Comparison of ENCODE assay signal across 16 cellular contexts in the genomic region with DNA sequence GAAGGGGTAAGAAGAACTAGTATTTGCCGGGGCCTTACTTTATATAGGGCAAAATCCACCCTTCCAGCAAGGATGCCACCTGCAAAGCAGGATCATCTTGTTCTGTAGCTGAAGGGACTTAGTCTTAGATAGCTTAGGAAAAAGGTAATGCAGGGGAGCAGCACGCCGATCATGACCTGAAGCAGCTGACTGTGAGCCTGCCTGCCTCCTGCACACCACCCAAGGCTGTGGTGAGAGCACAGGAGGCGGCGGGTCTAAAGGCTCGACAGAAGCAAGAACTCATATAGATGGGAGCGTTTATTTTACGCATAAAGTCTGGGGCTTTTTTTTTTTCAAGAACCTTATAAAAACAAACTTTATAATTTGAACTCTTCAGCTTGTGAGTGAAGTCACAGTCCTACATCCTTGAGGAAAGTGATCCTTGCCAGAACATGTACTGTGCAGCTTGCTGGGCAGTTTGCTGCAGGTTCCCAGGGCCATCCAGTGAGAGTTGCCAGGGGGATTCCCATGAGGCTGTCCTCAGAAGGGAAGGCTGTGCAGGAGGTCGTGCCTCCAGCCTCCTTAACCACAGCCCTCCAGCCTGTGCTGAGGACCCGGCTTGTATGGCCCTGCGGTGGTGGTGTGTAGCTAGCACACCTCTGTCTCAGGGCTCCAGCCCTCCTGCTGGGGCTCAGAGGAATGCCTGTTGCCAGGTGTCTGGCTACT.
DNase-seq lines count a peak whose midpoint lies in the region; ATAC-seq and TF ChIP-seq lines count a peak whose summit lies in the region.
"Had no signal": no experiment of that assay in that cellular context is flagged by ENCODE, and none has a peak within 500 bp of the region (broad histone marks: within the 10 kb centered on the region; RNA-seq: fewer than 3 reads in every experiment).

No MANE protein-coding gene starts in this region.

- no peak for TF ChIP-seq EP300 in SK-N-SH (IDR thresholded peaks at IDR 0.05; ENCODE audit: borderline replicate concordance in 1 of 2, low read depth in 1 of 2, low read length in 1 of 2)

- no peak overlapping the region for H2AFZ ChIP-seq in SK-N-SH (ENCODE audit: low read depth)

- no peaks in the 10 kb centered on the region for H4K20me1 ChIP-seq in SK-N-SH (ENCODE audit: insufficient read depth)

- H3K4me1 ChIP-seq in CD4-positive, CD25-positive, alpha-beta regulatory T cell (ENCODE audit: control insufficient read depth, insufficient read depth, low read length, poor library complexity, severe bottlenecking): no peaks in the 10 kb centered on the region
- H3K4me1 ChIP-seq in SK-N-SH (ENCODE audit: control insufficient read depth in 1 of 2, insufficient read depth in 2 of 2, low read depth in 1 of 2, low read length in 1 of 2) (peaks cover 43 to 86% of the 10 kb centered on the region in 2 experiments), prostate gland (replicated peaks) (peaks cover 22% of the 10 kb centered on the region)

- no peak overlapping the region for H3K4me3 ChIP-seq in CD4-positive, CD25-positive, alpha-beta regulatory T cell (ENCODE audit: low read depth, low read length)
- H3K4me3 ChIP-seq in SK-N-SH (ENCODE audit: low read depth in 2 of 2, low read length in 1 of 2) (no peak overlapping the region), fibroblast of mammary gland (ENCODE audit: control insufficient read depth, low read depth, low read length) (no peak overlapping the region), prostate gland (no peak overlapping the region)
- H3K4me3 ChIP-seq: left lung had no signal

- H3K9ac ChIP-seq in SK-N-SH: peak overlapping the region; percentile 69; the same call in 1 of the 2 replicates

- 88% methylated on average over 11 of the region's 11 CpGs for WGBS in SK-N-SH (ENCODE audit: low lambda C conversion rate)
- WGBS in prostate gland: 77% methylated on average over 11 of the region's 11 CpGs

- DNase-seq in CD4-positive, CD25-positive, alpha-beta regulatory T cell: no peak
- DNase-seq in SK-N-SH (no peak), fibroblast of mammary gland (ENCODE audit: low read depth) (peak; percentile 78), prostate gland (ENCODE audit: low spot score) (no peak), T-helper 1 cell (no peak), NOMO-1 treated with dmso at 0.1 percent for 144 hours (lab: John Stamatoyannopoulos, UW; ENCODE audit: unreplicated experiment) (no peak)
- DNase-seq in activated effector memory CD4-positive, alpha-beta T cell treated with Interleukin-2 at 50 U/mL for 16 hours: no peak
- DNase-seq in activated CD8-positive, alpha-beta memory T cell treated with anti-CD3 and anti-CD28 coated beads, Interleukin-2, amount 50 U/mL, for 4 hours: no peak
- DNase-seq: activated CD4-positive, alpha-beta T cell treated with anti-CD3 and anti-CD28 coated beads for 48 hours; activated effector memory CD4-positive, alpha-beta T cell treated with anti-CD3 and anti-CD28 coated beads, Interleukin-2, amount 50 U/mL, for 16 hours; BE2C; left lung; NCI-H1048; NCI-H345; stimulated activated CD4-positive, alpha-beta T cell treated with anti-CD3 and anti-CD28 coated beads, Interleukin-4, amount 100 ng/mL, for 4 hours; stimulated activated naive CD4-positive, alpha-beta T cell treated with Interleukin-2 at 50 U/mL for 16 hours had no signal

- TF ChIP-seq POLR2A in prostate gland (IDR thresholded peaks at IDR 0.05): no peak

- H3K27me3 Mint-ChIP-seq in CD4-positive, CD25-positive, alpha-beta regulatory T cell: no peaks in the 10 kb centered on the region

- no peaks in the 10 kb centered on the region for H3K27me3 ChIP-seq in CD4-positive, CD25-positive, alpha-beta regulatory T cell (ENCODE audit: control insufficient read depth, insufficient read depth, low read length)
- H3K27me3 ChIP-seq in SK-N-SH (ENCODE audit: insufficient read depth) (no peaks in the 10 kb centered on the region), prostate gland (replicated peaks; ENCODE audit: insufficient read depth) (no peaks in the 10 kb centered on the region)
- H3K27me3 ChIP-seq: BE2C, left lung had no signal

- no peaks in the 10 kb centered on the region for H3K9me2 ChIP-seq in SK-N-SH

- H3K27ac ChIP-seq in CD4-positive, CD25-positive, alpha-beta regulatory T cell (ENCODE audit: insufficient read depth, low read length, poor library complexity, severe bottlenecking): no peak overlapping the region
- H3K27ac ChIP-seq in SK-N-SH (ENCODE audit: low read depth in 2 of 2, low read length in 1 of 2) (peak overlapping the region; percentile 99), prostate gland (peak overlapping the region; percentile 34 to 55)

- peaks cover 9% of the 10 kb centered on the region for H3K36me3 Mint-ChIP-seq in CD4-positive, CD25-positive, alpha-beta regulatory T cell

- no peaks in the 10 kb centered on the region for H3K9me3 Mint-ChIP-seq in CD4-positive, CD25-positive, alpha-beta regulatory T cell

- no peak for TF ChIP-seq RAD21 in SK-N-SH (IDR thresholded peaks at IDR 0.05; ENCODE audit: low read length)

- intact Hi-C loops in prostate gland (cut with DNase I): no loop called here

- peaks cover 0 to 36% (median 20%) of the 10 kb centered on the region in 4 donors for H3K4me1 Mint-ChIP-seq in CD4-positive, CD25-positive, alpha-beta regulatory T cell

- POLR2A ChIA-PET in SK-N-SH (lab: Yijun Ruan, JAX): interaction anchor here (1.6 to 2.0 kb wide), 2 partner anchors 16 to 89 kb away, joined by 5 to 13 read pairs; no protein-coding TSS in a partner anchor

- TF ChIP-seq CTCF in SK-N-SH (IDR thresholded peaks at IDR 0.05) (no peak), fibroblast of mammary gland (conservative IDR thresholded peaks at IDR 0.05; ENCODE audit: control insufficient read depth, insufficient read depth, low read depth, low read length) (no peak), prostate gland (IDR thresholded peaks at IDR 0.05) (no peak)

- CTCF ChIA-PET in SK-N-SH (lab: Yijun Ruan, JAX): interaction anchor here (1.5 to 17.6 kb wide), 6 partner anchors 9 to 143 kb away, joined by 4 to 437 read pairs (median 24); a partner anchor contains a TSS

- H3K79me2 ChIP-seq in SK-N-SH (ENCODE audit: insufficient read depth): no peaks in the 10 kb centered on the region

- peak overlapping the region in 2 of 3 donors; percentile 25 to 84 for H3K27ac Mint-ChIP-seq in CD4-positive, CD25-positive, alpha-beta regulatory T cell

- H3K9me3 ChIP-seq in CD4-positive, CD25-positive, alpha-beta regulatory T cell (ENCODE audit: control insufficient read depth in 2 of 2, low read length in 2 of 2): no peaks in the 10 kb centered on the region
- no peaks in the 10 kb centered on the region for H3K9me3 ChIP-seq in SK-N-SH
- no peaks in the 10 kb centered on the region for H3K9me3 ChIP-seq in prostate gland
- H3K9me3 ChIP-seq: BE2C, left lung had no signal

- H3K4me2 ChIP-seq in SK-N-SH: 0 out of 2 replicates have a peak overlapping the region, but pooled peaks have one; percentile 58

- ATAC-seq in CD4-positive, CD25-positive, alpha-beta regulatory T cell (ENCODE audit: low read depth in 2 of 2): no peak

- no peak overlapping the region for H3K4me3 Mint-ChIP-seq in CD4-positive, CD25-positive, alpha-beta regulatory T cell

- peaks cover 3% of the 10 kb centered on the region for H3K36me3 ChIP-seq in CD4-positive, CD25-positive, alpha-beta regulatory T cell (ENCODE audit: control insufficient read depth, insufficient read depth, low read length)
- no peaks in the 10 kb centered on the region for H3K36me3 ChIP-seq in SK-N-SH (replicated peaks in 1 of 2; ENCODE audit: control insufficient read depth in 1 of 2, insufficient read depth in 2 of 2, low read length in 1 of 2)
- no peaks in the 10 kb centered on the region for H3K36me3 ChIP-seq in prostate gland
- H3K36me3 ChIP-seq: left lung had no signal

- peaks cover 50% of the 10 kb centered on the region for H3F3A ChIP-seq in SK-N-SH (replicated peaks; ENCODE audit: insufficient read depth)

TF ChIP-seq in SK-N-SH, 30 proteins besides CTCF, POLR2A, EP300 and RAD21:
- TF ChIP-seq FOXJ3 (CRISPR knock-in tag; IDR thresholded peaks at IDR 0.05): no peak
- TF ChIP-seq TCF12 (IDR thresholded peaks at IDR 0.05): 0 out of 2 replicates have a peak, but pooled peaks have one; percentile 28
TF ChIP-seq in SK-N-SH: peak in this region for 1.
